9 cellular contexts compared by ENCODE assay signal in the genomic region with DNA sequence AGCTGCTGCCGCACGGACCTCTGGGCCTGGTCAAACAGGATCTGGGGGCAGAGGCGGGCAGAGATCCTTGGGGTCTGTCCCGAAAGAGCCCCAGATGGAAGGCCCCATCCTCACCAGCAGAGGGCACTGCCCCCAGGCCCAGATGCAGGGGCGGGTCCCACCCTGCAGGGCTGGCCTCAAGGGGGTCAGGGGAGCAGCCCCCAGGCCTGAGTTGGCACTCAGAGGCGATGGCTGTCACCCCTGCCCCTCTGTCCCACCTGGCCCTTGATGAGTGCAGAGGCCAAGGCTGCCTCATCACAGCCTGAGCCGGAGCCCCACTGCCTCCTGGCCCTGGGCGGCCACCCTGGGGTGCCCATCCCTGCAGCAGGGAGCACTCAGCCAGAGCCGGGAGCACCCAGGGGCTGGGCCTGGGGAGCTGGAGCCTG. TPM values are rescaled to one million over a fixed set of nuclear protein-coding genes. Genes with fewer than 3 reads are reported as not detected.
A peak's percentile ranks its signal among the peaks of the same experiment; 100 is the strongest.
DNase-seq lines count a peak whose midpoint lies in the region; TF ChIP-seq lines count a peak whose summit lies in the region.
"Had no signal": no experiment of that assay in that cellular context is flagged by ENCODE, and none has a peak within 500 bp of the region (broad histone marks: within the 10 kb centered on the region; RNA-seq: fewer than 3 reads in every experiment).

No MANE protein-coding gene starts in this region.

- H2BK12ac ChIP-seq in neuronal stem cell (ENCODE audit: low read length), result no peak overlapping the region

- POLR2A ChIA-PET in GM10248 (lab: Yijun Ruan, JAX), result no interaction called here

- peak overlapping the region; percentile 24 for H2BK5ac ChIP-seq in neuronal stem cell (ENCODE audit: low read length)

- H3K9ac ChIP-seq in KMS-11 (no peak overlapping the region), colonic mucosa (ENCODE audit: low read depth in 2 of 2, low read length in 2 of 2) (no peak overlapping the region), neuronal stem cell (ENCODE audit: low read depth, low read length, poor library complexity) (no peak overlapping the region)

- H3K4me2 ChIP-seq in KMS-11 (no peak overlapping the region), neuronal stem cell (ENCODE audit: insufficient read depth, low read length, poor library complexity, severe bottlenecking) (no peak overlapping the region)

- H3K4me1 ChIP-seq in KMS-11 (ENCODE audit: low read depth, poor library complexity, severe bottlenecking) (peaks cover 17% of the 10 kb centered on the region), colonic mucosa (peaks cover 26% of the 10 kb centered on the region), neuronal stem cell (ENCODE audit: control insufficient read depth in 2 of 2, insufficient read depth in 1 of 2, low read depth in 1 of 2, low read length in 2 of 2) (peaks cover 26 to 28% of the 10 kb centered on the region in 2 donors), spleen (peaks cover 27 to 50% (median 33%) of the 10 kb centered on the region in 6 donors)

- H3K4ac ChIP-seq in neuronal stem cell (ENCODE audit: low read length), result no peak overlapping the region

- H3K18ac ChIP-seq in neuronal stem cell (ENCODE audit: low read length), result peak overlapping the region; percentile 76

- peaks cover 7% of the 10 kb centered on the region for H3K79me1 ChIP-seq in neuronal stem cell (ENCODE audit: low read depth, low read length)

- H2AFZ ChIP-seq in KMS-11 (ENCODE audit: low read depth) (no peak overlapping the region), neuronal stem cell (ENCODE audit: low read length) (no peak overlapping the region)

- H3K9me3 ChIP-seq in colonic mucosa, result no peaks in the 10 kb centered on the region
- no peaks in the 10 kb centered on the region for H3K9me3 ChIP-seq in neuronal stem cell (replicated peaks in 1 of 2; ENCODE audit: control insufficient read depth in 2 of 2, insufficient read depth in 1 of 2, low read depth in 1 of 2, low read length in 2 of 2)
- no peaks in the 10 kb centered on the region for H3K9me3 ChIP-seq in spleen

- peak overlapping the region; percentile 89 for H3K14ac ChIP-seq in neuronal stem cell (ENCODE audit: low read length)

- CTCF ChIA-PET in GM10248 (lab: Yijun Ruan, JAX), result interaction anchor here (1.2 kb wide), 1 partner anchor 70 kb away, joined by 3 read pairs; no protein-coding TSS in a partner anchor

- no peaks in the 10 kb centered on the region for H3K27me3 ChIP-seq in KMS-11 (ENCODE audit: insufficient read depth, low read depth)
- no peaks in the 10 kb centered on the region for H3K27me3 ChIP-seq in colonic mucosa
- H3K27me3 ChIP-seq in neuronal stem cell (ENCODE audit: control insufficient read depth in 3 of 3, insufficient read depth in 3 of 3, low read depth in 1 of 3, low read length in 3 of 3), result no peaks in the 10 kb centered on the region
- H3K27me3 ChIP-seq in spleen (replicated peaks in 1 of 7), result no peaks in the 10 kb centered on the region

- intact Hi-C loops in colonic mucosa (cut with DNase I) (no loop called here), spleen (cut with DNase I; ENCODE audit: low total_unique reads) (no loop called here)

- WGBS in neuronal stem cell (ENCODE audit: extremely low coverage in 2 of 2, insufficient read length in 2 of 2, insufficient replicate concordance in 1 of 2), 2 donors, result no CpG with 5 or more reads among the region's 9 CpGs
- WGBS in spleen, 5 donors, result 85 to 95% (median 91%) methylated on average over 6 to 9 of the region's 9 CpGs

- H3K27ac ChIP-seq in KMS-11, result no peak overlapping the region
- no peak overlapping the region for H3K27ac ChIP-seq in colonic mucosa
- H3K27ac ChIP-seq in neuronal stem cell (replicated peaks; ENCODE audit: low read length), result no peak overlapping the region
- no peak overlapping the region for H3K27ac ChIP-seq in spleen
- H3K27ac ChIP-seq: epithelial cell of prostate had no signal

- H4K20me1 ChIP-seq in KMS-11 (ENCODE audit: insufficient read depth), result no peaks in the 10 kb centered on the region; the same call in 1 of the 2 replicates

- H3K79me2 ChIP-seq in KMS-11 (ENCODE audit: insufficient read depth, low read depth), result peaks cover 20% of the 10 kb centered on the region

- no peaks in the 10 kb centered on the region for H3K36me3 ChIP-seq in KMS-11 (ENCODE audit: insufficient read depth)
- H3K36me3 ChIP-seq in colonic mucosa, result no peaks in the 10 kb centered on the region
- H3K36me3 ChIP-seq in neuronal stem cell (replicated peaks in 1 of 2; ENCODE audit: control insufficient read depth in 2 of 2, insufficient read depth in 2 of 2, low read length in 2 of 2), result peaks cover 1 to 7% of the 10 kb centered on the region in 2 donors
- H3K36me3 ChIP-seq in spleen, result peaks cover 0 to 18% (median 4%) of the 10 kb centered on the region in 6 donors

- H3K23ac ChIP-seq in neuronal stem cell (ENCODE audit: low read depth, low read length, poor library complexity), result peak overlapping the region; percentile 55

- H4K8ac ChIP-seq in neuronal stem cell (ENCODE audit: low read depth, low read length), result no peak overlapping the region

- no peak overlapping the region for H2BK15ac ChIP-seq in neuronal stem cell (ENCODE audit: low read length)

- DNase-seq in GM10248 (ENCODE audit: extremely low spot score) (no peak), colonic mucosa (no peak), neuronal stem cell (ENCODE audit: low spot score) (no peak), activated gamma-delta T cell treated with Interleukin-2 at 50 U/mL for 16 hours (no peak), spleen (no peak), NCI-H345 treated with DMSO at 0.1 percent for 48 hours (lab: John Stamatoyannopoulos, UW; ENCODE audit: unreplicated experiment) (no peak)
- DNase-seq: NCI-H1105 had no signal

- no peak overlapping the region for H2BK120ac ChIP-seq in neuronal stem cell (ENCODE audit: low read depth, low read length)

- H3K4me3 ChIP-seq in KMS-11 (IDR thresholded peaks at IDR 0.05; ENCODE audit: insufficient read depth, low read depth, low read length) (no peak overlapping the region), colonic mucosa (no peak overlapping the region), neuronal stem cell (ENCODE audit: low read length in 2 of 2) (no peak overlapping the region), spleen (no peak overlapping the region)

- TF ChIP-seq CTCF in GM10248 (IDR thresholded peaks at IDR 0.05; ENCODE audit: control extremely low read depth, extremely low read depth, low read depth, missing control alignments), result peak; percentile 45
- TF ChIP-seq CTCF in KMS-11 (conservative IDR thresholded peaks at IDR 0.05; ENCODE audit: low read depth, low read length), result peak; percentile 53
- peak; percentile 23 for TF ChIP-seq CTCF in colonic mucosa (IDR thresholded peaks at IDR 0.05)
- peak in 5 of 11 experiments; percentile 23 to 59 (median 37) for TF ChIP-seq CTCF in spleen (IDR thresholded peaks at IDR 0.05 in 8 of 11, conservative IDR thresholded peaks at IDR 0.05 in 3 of 11)

- no peak for TF ChIP-seq POLR2A in spleen (IDR thresholded peaks at IDR 0.05)

- no peak overlapping the region for H4K91ac ChIP-seq in neuronal stem cell (ENCODE audit: low read depth, low read length, poor library complexity)

- peak overlapping the region; percentile 81 for H2AK5ac ChIP-seq in neuronal stem cell (ENCODE audit: low read depth, low read length)

RNA-seq across cellular contexts. Expression of a gene that starts 5.7 kb away (rescaled TPM):
- total RNA-seq in colonic mucosa (10 to 100 TPM; 34.1 to 68.1 TPM), spleen (10 to 100 TPM; 33.0 to 62.3 (median 41.7) TPM)
- polyA plus RNA-seq in neuronal stem cell (2013, experiment 1 of 2), result 19.8 TPM
- 18.5 TPM for polyA plus RNA-seq in neuronal stem cell (2013, experiment 2 of 2)
- polyA plus RNA-seq in spleen, result 10 to 100 TPM; 12.6 to 89.7 (median 32.6) TPM

RNA-seq across cellular contexts. Expression of a gene that starts 6.4 kb away (rescaled TPM):
- total RNA-seq in colonic mucosa (10 to 100 TPM; 14.3 to 35.8 TPM), spleen (10 to 100 TPM; 11.4 to 22.9 (median 13.9) TPM)
- polyA plus RNA-seq in neuronal stem cell (2013, experiment 1 of 2), result 15.2 TPM
- 15.0 TPM for polyA plus RNA-seq in neuronal stem cell (2013, experiment 2 of 2)
- 10 to 100 TPM in 2 of 3 donors, 1 to 10 TPM in 1; 9.8 to 17.8 (median 10.5) TPM for polyA plus RNA-seq in spleen

RNA-seq across cellular contexts. Expression of a gene that starts 21.8 kb away (rescaled TPM):
- 1 to 10 TPM; 1.1 to 2.2 TPM for total RNA-seq in colonic mucosa
- 3.7 TPM for polyA plus RNA-seq in neuronal stem cell (2013, experiment 1 of 2)
- polyA plus RNA-seq in neuronal stem cell (2013, experiment 2 of 2), result 3.8 TPM
- 10 to 100 TPM in 1 of 7 donors, 1 to 10 TPM in 6; 2.5 to 10.5 (median 3.4) TPM for total RNA-seq in spleen
- polyA plus RNA-seq in spleen, result 10 to 100 TPM in 2 of 3 donors, 1 to 10 TPM in 1; 3.7 to 16.9 (median 11.9) TPM

RNA-seq across cellular contexts. Expression of a gene that starts 22.4 kb away (rescaled TPM):
- total RNA-seq in colonic mucosa (100 to 1,000 TPM in 1 of 2 donors, 10 to 100 TPM in 1; 70.6 to 126 TPM), spleen (100 to 1,000 TPM in 4 of 7 donors, 10 to 100 TPM in 3; 89.2 to 114 (median 100) TPM)
- 73.8 TPM for polyA plus RNA-seq in neuronal stem cell (2013, experiment 1 of 2)
- polyA plus RNA-seq in neuronal stem cell (2013, experiment 2 of 2), result 72.0 TPM
- polyA plus RNA-seq in spleen, result 100 to 1,000 TPM; 106 to 203 (median 202) TPM

RNA-seq across cellular contexts. Expression of a gene that starts 22.6 kb away (rescaled TPM):
- total RNA-seq in colonic mucosa, result 10 to 100 TPM; 45.4 to 60.2 TPM
- polyA plus RNA-seq in neuronal stem cell (2013, experiment 1 of 2), result 9.4 TPM
- 9.2 TPM for polyA plus RNA-seq in neuronal stem cell (2013, experiment 2 of 2)
- total RNA-seq in spleen, result 10 to 100 TPM; 16.9 to 42.1 (median 29.1) TPM
- 10 to 100 TPM in 2 of 3 donors, 1 to 10 TPM in 1; 7.5 to 24.9 (median 10.4) TPM for polyA plus RNA-seq in spleen
